ENCODE assay signal across 13 cellular contexts in genomic region chr17:35080536-35080935, GRCh38. TPM values are rescaled to one million over a fixed set of nuclear protein-coding genes. Genes with fewer than 3 reads are reported as not detected.
DNase-seq lines count a peak whose midpoint lies in the region; ATAC-seq and TF ChIP-seq lines count a peak whose summit lies in the region.
"Had no signal": no experiment of that assay in that cellular context is flagged by ENCODE, and none has a peak within 500 bp of the region (broad histone marks: within the 10 kb centered on the region; RNA-seq: fewer than 3 reads in every experiment).

No MANE protein-coding gene starts in this region.

- no peaks in the 10 kb centered on the region for H3K9me3 ChIP-seq in BLaER1

- ATAC-seq in GM18870 (IDR thresholded peaks at IDR 0.05; ENCODE audit: unreplicated experiment), result peak; percentile 49
- peak; percentile 47 for ATAC-seq in HG03565 (IDR thresholded peaks at IDR 0.05; ENCODE audit: unreplicated experiment)
- peak; percentile 72 for ATAC-seq in activated naive CD8-positive, alpha-beta T cell treated with anti-CD3 and anti-CD28 coated beads, Interleukin-2, amount 10 ng/mL, durations not matched to agents 7 days and 5 days (ENCODE audit: low read depth)
- ATAC-seq in SK-N-SH treated with all-trans-retinoic acid at 6 μM for 48 hours, result no peak
- ATAC-seq: foreskin keratinocyte had no signal

- H3K27me3 ChIP-seq in BLaER1 (no peaks in the 10 kb centered on the region), mesendoderm (ENCODE audit: insufficient read depth, low read length, poor library complexity) (no peaks in the 10 kb centered on the region)
- H3K27me3 ChIP-seq: foreskin keratinocyte, neural progenitor cell had no signal

- peaks cover 8% of the 10 kb centered on the region for H3K36me3 Mint-ChIP-seq in activated naive CD8-positive, alpha-beta T cell treated with anti-CD3 and anti-CD28 coated beads, Interleukin-2, amount 10 ng/mL, durations not matched to agents 7 days and 5 days
- H3K36me3 Mint-ChIP-seq: neural progenitor cell had no signal

- no peak overlapping the region for H3K56ac ChIP-seq in mesendoderm (ENCODE audit: low read length)

- H3K27me3 Mint-ChIP-seq in activated naive CD8-positive, alpha-beta T cell treated with anti-CD3 and anti-CD28 coated beads, Interleukin-2, amount 10 ng/mL, durations not matched to agents 7 days and 5 days, result no peaks in the 10 kb centered on the region

- no peak overlapping the region for H3K18ac ChIP-seq in mesendoderm (ENCODE audit: low read length)

- H3K4me2 ChIP-seq in BLaER1 (peak overlapping the region; percentile 39), mesendoderm (ENCODE audit: low read length) (no peak overlapping the region)
- H3K4me2 ChIP-seq: neural progenitor cell had no signal

- H2BK5ac ChIP-seq in mesendoderm (ENCODE audit: low read length), result no peak overlapping the region

- H3K4me3 Mint-ChIP-seq in activated naive CD8-positive, alpha-beta T cell treated with anti-CD3 and anti-CD28 coated beads, Interleukin-2, amount 10 ng/mL, durations not matched to agents 7 days and 5 days, result peak overlapping the region; percentile 22
- H3K4me3 Mint-ChIP-seq: neural progenitor cell had no signal

- H4K8ac ChIP-seq in mesendoderm (ENCODE audit: low read depth, low read length), result no peak overlapping the region

- peaks cover 25% of the 10 kb centered on the region for H3K4me1 Mint-ChIP-seq in activated naive CD8-positive, alpha-beta T cell treated with anti-CD3 and anti-CD28 coated beads, Interleukin-2, amount 10 ng/mL, durations not matched to agents 7 days and 5 days
- H3K4me1 Mint-ChIP-seq: neural progenitor cell had no signal

- no peaks in the 10 kb centered on the region for H3K79me2 ChIP-seq in mesendoderm (ENCODE audit: control insufficient read depth, insufficient read depth, low read length)

- POLR2A ChIA-PET in activated naive CD8-positive, alpha-beta T cell treated with anti-CD3 and anti-CD28 coated beads, Interleukin-2, amount 10 ng/mL, durations not matched to agents 7 days and 5 days (lab: Charles Lee), result interaction anchor here (0.7 to 1.0 kb wide), 4 partner anchors 9 to 61 kb away, joined by 3 read pairs; no protein-coding TSS in a partner anchor

- H3K4ac ChIP-seq in mesendoderm (ENCODE audit: low read depth, low read length), result no peak overlapping the region

- peak overlapping the region; percentile 16; the same call in 1 of the 2 replicates for H3K27ac ChIP-seq in BLaER1
- no peak overlapping the region for H3K27ac ChIP-seq in mesendoderm (ENCODE audit: low read depth, low read length)
- H3K27ac ChIP-seq: foreskin keratinocyte, neural progenitor cell had no signal

- H2BK15ac ChIP-seq in mesendoderm (replicated peaks; ENCODE audit: low read depth), result no peak overlapping the region

- no peak overlapping the region for H2AK5ac ChIP-seq in mesendoderm (ENCODE audit: low read length)

- DNase-seq in activated naive CD8-positive, alpha-beta T cell treated with anti-CD3 and anti-CD28 coated beads, Interleukin-2, amount 10 ng/mL, durations not matched to agents 7 days and 5 days, result no peak
- DNase-seq in DMS153 (lab: John Stamatoyannopoulos, UW), result no peak
- no peak for DNase-seq in mesendoderm
- no peak for DNase-seq in NCI-H345 (lab: John Stamatoyannopoulos, UW)
- DNase-seq: amniotic stem cell, foreskin keratinocyte, GOT3 had no signal

- no peak overlapping the region for H4K5ac ChIP-seq in mesendoderm (ENCODE audit: low read length)

- H3K9me3 Mint-ChIP-seq in activated naive CD8-positive, alpha-beta T cell treated with anti-CD3 and anti-CD28 coated beads, Interleukin-2, amount 10 ng/mL, durations not matched to agents 7 days and 5 days, result no peaks in the 10 kb centered on the region
- H3K9me3 Mint-ChIP-seq: neural progenitor cell had no signal

- H3K4me1 ChIP-seq in BLaER1 (peaks cover 16% of the 10 kb centered on the region), mesendoderm (ENCODE audit: control insufficient read depth, low read depth, low read length) (peaks cover 6% of the 10 kb centered on the region)

- WGBS in mesendoderm (ENCODE audit: extremely low coverage, insufficient coverage, low lambda C conversion rate), result no CpG with 5 or more reads among the region's 1 CpG

- H3K79me1 ChIP-seq in mesendoderm (ENCODE audit: low read length), result no peaks in the 10 kb centered on the region

- 0 out of 2 replicates have a peak overlapping the region, but pooled peaks have one; percentile 13 for H3K9ac ChIP-seq in BLaER1
- H3K9ac ChIP-seq in mesendoderm (ENCODE audit: low read length), result no peak overlapping the region
- H3K9ac ChIP-seq: neural progenitor cell had no signal

- no peak overlapping the region for H2BK120ac ChIP-seq in mesendoderm (ENCODE audit: low read depth, low read length)

- H3K4me3 ChIP-seq in BLaER1, result no peak overlapping the region
- H3K4me3 ChIP-seq in mesendoderm (ENCODE audit: low read length), result no peak overlapping the region
- H3K4me3 ChIP-seq: neural progenitor cell had no signal

- H4K20me1 ChIP-seq in BLaER1, result no peaks in the 10 kb centered on the region

- H3K36me3 ChIP-seq in BLaER1 (no peaks in the 10 kb centered on the region), mesendoderm (ENCODE audit: control insufficient read depth, insufficient read depth, low read length) (no peaks in the 10 kb centered on the region)
- H3K36me3 ChIP-seq: neural progenitor cell had no signal

- peak overlapping the region; percentile 31 for H3K27ac Mint-ChIP-seq in activated naive CD8-positive, alpha-beta T cell treated with anti-CD3 and anti-CD28 coated beads, Interleukin-2, amount 10 ng/mL, durations not matched to agents 7 days and 5 days
- H3K27ac Mint-ChIP-seq: neural progenitor cell had no signal

- H3K23ac ChIP-seq in mesendoderm (ENCODE audit: low read length), result no peak overlapping the region

TF ChIP-seq in SK-N-SH treated with all-trans-retinoic acid at 6 μM for 48 hours, 23 proteins besides CTCF, POLR2A, EP300 and RAD21:
- TF ChIP-seq ZNF70 (CRISPR knock-in tag; IDR thresholded peaks at IDR 0.05), result no peak
- no peak for TF ChIP-seq PPARA (CRISPR knock-in tag; IDR thresholded peaks at IDR 0.05; ENCODE audit: borderline replicate concordance)
- no peak for TF ChIP-seq RARB (CRISPR knock-in tag; IDR thresholded peaks at IDR 0.05)
- TF ChIP-seq ZC3H10 (CRISPR knock-in tag; IDR thresholded peaks at IDR 0.05), result no peak
- TF ChIP-seq ZNF8 (CRISPR knock-in tag; IDR thresholded peaks at IDR 0.05), result no peak
- TF ChIP-seq POU6F1 (CRISPR knock-in tag; IDR thresholded peaks at IDR 0.05; ENCODE audit: borderline replicate concordance, low read depth), result no peak
- no peak for TF ChIP-seq ESRRG (CRISPR knock-in tag; IDR thresholded peaks at IDR 0.05)
- TF ChIP-seq SNAI2 (CRISPR knock-in tag; IDR thresholded peaks at IDR 0.05), result no peak
- TF ChIP-seq ZFP30 (CRISPR knock-in tag; IDR thresholded peaks at IDR 0.05), result no peak
- TF ChIP-seq ISL1 (CRISPR knock-in tag; IDR thresholded peaks at IDR 0.05), result no peak
- TF ChIP-seq TSHZ2 (CRISPR knock-in tag; IDR thresholded peaks at IDR 0.05), result no peak

RNA-seq across cellular contexts. Expression of gene RFFL, which starts 17.0 kb away (rescaled TPM):
- 10 to 100 TPM; 37.4 to 42.3 TPM for total RNA-seq in activated naive CD8-positive, alpha-beta T cell treated with anti-CD3 and anti-CD28 coated beads, Interleukin-2, amount 10 ng/mL, durations not matched to agents 7 days and 5 days
- polyA plus RNA-seq in mesendoderm (2013, experiment 1 of 2), result 10.7 TPM
- 10.8 TPM for polyA plus RNA-seq in mesendoderm (2013, experiment 2 of 2)

RNA-seq across cellular contexts. Expression of gene RAD51D, which starts 39.1 kb away (rescaled TPM):
- total RNA-seq in activated naive CD8-positive, alpha-beta T cell treated with anti-CD3 and anti-CD28 coated beads, Interleukin-2, amount 10 ng/mL, durations not matched to agents 7 days and 5 days, result 10 to 100 TPM; 27.3 to 33.8 TPM
- polyA plus RNA-seq in mesendoderm (2013, experiment 1 of 2), result 7.3 TPM
- polyA plus RNA-seq in mesendoderm (2013, experiment 2 of 2), result 7.3 TPM

RNA-seq across cellular contexts. Expression of gene FNDC8, which starts 40.9 kb away (rescaled TPM):
- not detected for total RNA-seq in activated naive CD8-positive, alpha-beta T cell treated with anti-CD3 and anti-CD28 coated beads, Interleukin-2, amount 10 ng/mL, durations not matched to agents 7 days and 5 days
- 0.03 TPM for polyA plus RNA-seq in mesendoderm (2013, experiment 1 of 2)
- not detected for polyA plus RNA-seq in mesendoderm (2013, experiment 2 of 2)
- total RNA-seq: foreskin keratinocyte, LHCN-M2 had no signal
- polyA plus RNA-seq: foreskin keratinocyte had no signal
